Comparison of ENCODE assay signal across 10 cellular contexts in genomic region chr5:50595199-50595598, GRCh38.
DNase-seq lines count a peak whose midpoint lies in the region; ATAC-seq, FAIRE-seq and TF ChIP-seq lines count a peak whose summit lies in the region.
"Had no signal": no experiment of that assay in that cellular context is flagged by ENCODE, and none has a peak within 500 bp of the region (broad histone marks: within the 10 kb centered on the region; RNA-seq: fewer than 3 reads in every experiment).

No MANE protein-coding gene starts in this region.

- ATAC-seq in SK-N-SH treated with all-trans-retinoic acid at 6 μM for 48 hours (peak; percentile 32; the same call in 2 of the 3 replicates), pancreas (no peak), HG03460 (IDR thresholded peaks at IDR 0.05; ENCODE audit: unreplicated experiment) (no peak)

- in situ Hi-C loops in ACHN (cut with HindIII; ENCODE audit: low pct_ligation_motif_present, low pct_unique_long_range_greater_than_20kb, low sequenced_read_pairs) = no loop called here

- POLR2A ChIA-PET in Caco-2 (lab: Charles Lee) = no interaction called here

- CTCF ChIA-PET in Caco-2 (lab: Charles Lee) = no interaction called here

- H3K9me3 Mint-ChIP-seq in Caco-2 (ENCODE audit: unreplicated experiment) = no peaks in the 10 kb centered on the region

- intact Hi-C loops in Caco-2 (cut with micrococcal nuclease; ENCODE audit: unreplicated experiment) (no loop called here), pancreas (cut with DNase I) (no loop called here)

- H3K9me3 ChIP-seq in Caco-2 (no peaks in the 10 kb centered on the region), pancreas (no peaks in the 10 kb centered on the region)

- no peaks in the 10 kb centered on the region for H3K4me1 ChIP-seq in Caco-2
- H3K4me1 ChIP-seq in pancreas = no peaks in the 10 kb centered on the region

- 58 to 59% methylated on average over 3 of the region's 3 CpGs for WGBS in pancreas, 2 donors

- H3K4me3 ChIP-seq in fibroblast of villous mesenchyme (ENCODE audit: low read depth, low read length) (no peak overlapping the region), Caco-2 (ENCODE audit: low read depth, low read length) (no peak overlapping the region), pancreas (no peak overlapping the region)

- no TSS peak for BruUV-seq in Caco-2 (replicated peaks; lab: Mats Ljungman, UMichigan)

- FAIRE-seq in pancreas (lab: Jason Lieb, UNC) = no peak

- no peaks in the 10 kb centered on the region for H3K27me3 ChIP-seq in Caco-2 (replicated peaks; ENCODE audit: control insufficient read depth, insufficient read depth, low read length)
- no peaks in the 10 kb centered on the region for H3K27me3 ChIP-seq in pancreas

- H3K4me1 Mint-ChIP-seq in Caco-2 (ENCODE audit: low read depth, unreplicated experiment) = no peaks in the 10 kb centered on the region

- TF ChIP-seq CTCF in fibroblast of villous mesenchyme (IDR thresholded peaks at IDR 0.05; ENCODE audit: insufficient read depth, low read depth, low read length) (no peak), Caco-2 (IDR thresholded peaks at IDR 0.05; ENCODE audit: insufficient read depth in 1 of 2, low read depth in 1 of 2, low read length in 1 of 2, severe bottlenecking in 1 of 2, unreplicated experiment in 1 of 2) (no peak), pancreas (IDR thresholded peaks at IDR 0.05) (no peak)

- no peaks in the 10 kb centered on the region for H3K27me3 Mint-ChIP-seq in Caco-2 (ENCODE audit: insufficient read depth, unreplicated experiment)
- H3K27me3 Mint-ChIP-seq: activated naive CD8-positive, alpha-beta T cell had no signal

- no peaks in the 10 kb centered on the region for H3K36me3 ChIP-seq in Caco-2 (ENCODE audit: control insufficient read depth, insufficient read depth, low read length)
- H3K36me3 ChIP-seq in pancreas = no peaks in the 10 kb centered on the region

- H3K27ac ChIP-seq in pancreas = no peak overlapping the region

- DNase-seq in ACHN (peak; percentile 88), GM04504 (ENCODE audit: low read depth) (peak; percentile 28), fibroblast of villous mesenchyme (ENCODE audit: low read depth) (peak; percentile 78), NCI-H1105 treated with DMSO at 0.1 percent for 48 hours (lab: John Stamatoyannopoulos, UW) (no peak), Caco-2 (no peak), pancreas (no peak)
- DNase-seq: NCI-H526 had no signal

- no peaks in the 10 kb centered on the region for H3K36me3 Mint-ChIP-seq in Caco-2 (ENCODE audit: insufficient read depth, unreplicated experiment)

- H3K4me3 Mint-ChIP-seq in Caco-2 (ENCODE audit: unreplicated experiment) = no peak overlapping the region
- H3K4me3 Mint-ChIP-seq: activated naive CD8-positive, alpha-beta T cell had no signal

- H3K27ac Mint-ChIP-seq in Caco-2 (ENCODE audit: unreplicated experiment) = no peak overlapping the region
- H3K27ac Mint-ChIP-seq: activated naive CD8-positive, alpha-beta T cell had no signal

TF ChIP-seq in SK-N-SH treated with all-trans-retinoic acid at 6 μM for 48 hours, 23 proteins besides CTCF, POLR2A, EP300 and RAD21:
- TF ChIP-seq ZNF70 (CRISPR knock-in tag; IDR thresholded peaks at IDR 0.05) = no peak
- TF ChIP-seq ZNF565 (CRISPR knock-in tag; conservative IDR thresholded peaks at IDR 0.05; ENCODE audit: low read depth) = no peak
- TF ChIP-seq CSRNP3 (CRISPR knock-in tag; IDR thresholded peaks at IDR 0.05) = no peak

Comparison
In these comparisons a context has a peak if more than half of its experiments do, and no peak if none do; other contexts are left out.
1. DNase-seq: peak in ACHN (single experiment), GM04504 (single experiment) and fibroblast of villous mesenchyme (single experiment); none in NCI-H1105 treated with DMSO at 0.1 percent for 48 hours (single experiment), Caco-2 (0 of 2) and pancreas (0 of 6).